14 cellular contexts compared by ENCODE assay signal in genomic region chr11:71955898-71956456, GRCh38. TPM values are rescaled to one million over a fixed set of nuclear protein-coding genes. Genes with fewer than 3 reads are reported as not detected.
DNase-seq lines count a peak whose midpoint lies in the region; ATAC-seq and TF ChIP-seq lines count a peak whose summit lies in the region.
"Had no signal": no experiment of that assay in that cellular context is flagged by ENCODE, and none has a peak within 500 bp of the region (broad histone marks: within the 10 kb centered on the region; RNA-seq: fewer than 3 reads in every experiment).

No MANE protein-coding gene starts in this region.

- H3K9me3 Mint-ChIP-seq in activated CD4-positive, alpha-beta memory T cell treated with anti-CD3 and anti-CD28 coated beads for 36 hours = no peaks in the 10 kb centered on the region
- no peaks in the 10 kb centered on the region for H3K9me3 Mint-ChIP-seq in activated CD4-positive, alpha-beta memory T cell treated with anti-CD3 and anti-CD28 coated beads, Interleukin-2, amount 10 ng/mL, durations not matched to agents 7 days and 5 days
- no peaks in the 10 kb centered on the region for H3K9me3 Mint-ChIP-seq in CD4-positive, alpha-beta T cell
- no peaks in the 10 kb centered on the region for H3K9me3 Mint-ChIP-seq in activated T-helper 17 cell treated with anti-CD3 and anti-CD28 coated beads, Interleukin-2, amount 50 U/mL, for 72 hours
- H3K9me3 Mint-ChIP-seq: H9 had no signal

- CTCF ChIA-PET in activated CD4-positive, alpha-beta memory T cell treated with anti-CD3 and anti-CD28 coated beads for 36 hours (lab: Charles Lee) = interaction anchor here (0.7 to 1.7 kb wide), 4 partner anchors 21 to 188 kb away, joined by 3 to 6 read pairs (median 4); no protein-coding TSS in a partner anchor
- CTCF ChIA-PET in activated CD4-positive, alpha-beta memory T cell treated with anti-CD3 and anti-CD28 coated beads, Interleukin-2, amount 10 ng/mL, durations not matched to agents 7 days and 5 days (lab: Charles Lee) = interaction anchor here (1.4 kb wide), 1 partner anchor 69 kb away, joined by 4 read pairs; no protein-coding TSS in a partner anchor
- CTCF ChIA-PET in CD4-positive, alpha-beta T cell (lab: Charles Lee) = no interaction called here

- no peak overlapping the region for H2AFZ ChIP-seq in osteoblast (ENCODE audit: low read length)

- no peaks in the 10 kb centered on the region for H3K9me3 ChIP-seq in CD4-positive, alpha-beta T cell (ENCODE audit: control insufficient read depth, low read length)
- no peaks in the 10 kb centered on the region for H3K9me3 ChIP-seq in osteoblast (ENCODE audit: low read depth, low read length)
- H3K9me3 ChIP-seq: BE2C had no signal

- no peak overlapping the region for H3K4me3 ChIP-seq in osteoblast (ENCODE audit: insufficient read depth, low read length)

- H3K27ac ChIP-seq in CD4-positive, alpha-beta T cell (ENCODE audit: low read depth, low read length) = no peak overlapping the region
- H3K27ac ChIP-seq in osteoblast (ENCODE audit: low read depth, low read length) = no peak overlapping the region
- H3K27ac ChIP-seq: C4-2B had no signal

- no peak for DNase-seq in activated CD4-positive, alpha-beta memory T cell treated with anti-CD3 and anti-CD28 coated beads for 36 hours
- DNase-seq in activated CD4-positive, alpha-beta memory T cell treated with anti-CD3 and anti-CD28 coated beads, Interleukin-2, amount 10 ng/mL, durations not matched to agents 7 days and 5 days = no peak
- DNase-seq in CD4-positive, alpha-beta T cell = no peak
- DNase-seq in osteoblast (ENCODE audit: insufficient read length, low spot score, missing footprints) (peak; percentile 58), CD1c-positive myeloid dendritic cell (ENCODE audit: extremely low spot score) (no peak)
- DNase-seq: BE2C, Calu3, DMS 273 treated with DMSO at 0.1 percent for 48 hours, GOT3, H9, IMR-90 had no signal

- no peak for TF ChIP-seq CTCF in CD4-positive, alpha-beta T cell (IDR thresholded peaks at IDR 0.05)
- no peak for TF ChIP-seq CTCF in osteoblast (IDR thresholded peaks at IDR 0.05; ENCODE audit: extremely low read depth, low read depth, low read length)

- ATAC-seq in CD4-positive, alpha-beta T cell (ENCODE audit: poor library complexity) = no peak
- peak; percentile 67 for ATAC-seq in activated T-helper 17 cell treated with anti-CD3 and anti-CD28 coated beads, Interleukin-2, amount 50 U/mL, for 72 hours (replicated peaks)
- ATAC-seq in GM19452 (IDR thresholded peaks at IDR 0.05; ENCODE audit: unreplicated experiment) = no peak

- no peak overlapping the region for H3K4me2 ChIP-seq in osteoblast (ENCODE audit: insufficient read depth, low read length)

- intact Hi-C loops in activated CD4-positive, alpha-beta memory T cell treated with anti-CD3 and anti-CD28 coated beads for 36 hours (cut with micrococcal nuclease) = no loop called here
- intact Hi-C loops in CD4-positive, alpha-beta T cell (cut with DNase I, micrococcal nuclease) = no loop called here

- H3K36me3 Mint-ChIP-seq in activated CD4-positive, alpha-beta memory T cell treated with anti-CD3 and anti-CD28 coated beads for 36 hours = peaks cover 8% of the 10 kb centered on the region
- peaks cover 13% of the 10 kb centered on the region for H3K36me3 Mint-ChIP-seq in activated CD4-positive, alpha-beta memory T cell treated with anti-CD3 and anti-CD28 coated beads, Interleukin-2, amount 10 ng/mL, durations not matched to agents 7 days and 5 days (ENCODE audit: low read depth)
- H3K36me3 Mint-ChIP-seq in CD4-positive, alpha-beta T cell (ENCODE audit: low read depth) = peaks cover 16% of the 10 kb centered on the region
- peaks cover 43% of the 10 kb centered on the region for H3K36me3 Mint-ChIP-seq in activated T-helper 17 cell treated with anti-CD3 and anti-CD28 coated beads, Interleukin-2, amount 50 U/mL, for 72 hours (ENCODE audit: low read depth)

- peaks cover 35% of the 10 kb centered on the region for H3K4me1 Mint-ChIP-seq in activated CD4-positive, alpha-beta memory T cell treated with anti-CD3 and anti-CD28 coated beads for 36 hours (ENCODE audit: low read depth)
- H3K4me1 Mint-ChIP-seq in activated CD4-positive, alpha-beta memory T cell treated with anti-CD3 and anti-CD28 coated beads, Interleukin-2, amount 10 ng/mL, durations not matched to agents 7 days and 5 days = peaks cover 8% of the 10 kb centered on the region
- peaks cover 33% of the 10 kb centered on the region for H3K4me1 Mint-ChIP-seq in CD4-positive, alpha-beta T cell (ENCODE audit: low read depth)
- H3K4me1 Mint-ChIP-seq in activated T-helper 17 cell treated with anti-CD3 and anti-CD28 coated beads, Interleukin-2, amount 50 U/mL, for 72 hours = peaks cover 31% of the 10 kb centered on the region
- H3K4me1 Mint-ChIP-seq: H9 had no signal

- no peak overlapping the region for H3K4me3 Mint-ChIP-seq in activated CD4-positive, alpha-beta memory T cell treated with anti-CD3 and anti-CD28 coated beads for 36 hours
- no peak overlapping the region for H3K4me3 Mint-ChIP-seq in activated CD4-positive, alpha-beta memory T cell treated with anti-CD3 and anti-CD28 coated beads, Interleukin-2, amount 10 ng/mL, durations not matched to agents 7 days and 5 days
- no peak overlapping the region for H3K4me3 Mint-ChIP-seq in CD4-positive, alpha-beta T cell
- H3K4me3 Mint-ChIP-seq in activated T-helper 17 cell treated with anti-CD3 and anti-CD28 coated beads, Interleukin-2, amount 50 U/mL, for 72 hours = no peak overlapping the region
- H3K4me3 Mint-ChIP-seq: H9 had no signal

- H3K36me3 ChIP-seq in osteoblast (ENCODE audit: insufficient read depth, low read length) = peaks cover 9% of the 10 kb centered on the region

- peak overlapping the region; percentile 54 for H3K27ac Mint-ChIP-seq in activated CD4-positive, alpha-beta memory T cell treated with anti-CD3 and anti-CD28 coated beads for 36 hours
- H3K27ac Mint-ChIP-seq in activated CD4-positive, alpha-beta memory T cell treated with anti-CD3 and anti-CD28 coated beads, Interleukin-2, amount 10 ng/mL, durations not matched to agents 7 days and 5 days = no peak overlapping the region
- H3K27ac Mint-ChIP-seq in CD4-positive, alpha-beta T cell = peak overlapping the region; percentile 45
- H3K27ac Mint-ChIP-seq in activated T-helper 17 cell treated with anti-CD3 and anti-CD28 coated beads, Interleukin-2, amount 50 U/mL, for 72 hours = peak overlapping the region; percentile 34
- H3K27ac Mint-ChIP-seq: H9 had no signal

- no peaks in the 10 kb centered on the region for H3K27me3 Mint-ChIP-seq in activated CD4-positive, alpha-beta memory T cell treated with anti-CD3 and anti-CD28 coated beads for 36 hours
- H3K27me3 Mint-ChIP-seq in activated CD4-positive, alpha-beta memory T cell treated with anti-CD3 and anti-CD28 coated beads, Interleukin-2, amount 10 ng/mL, durations not matched to agents 7 days and 5 days = no peaks in the 10 kb centered on the region
- no peaks in the 10 kb centered on the region for H3K27me3 Mint-ChIP-seq in CD4-positive, alpha-beta T cell
- no peaks in the 10 kb centered on the region for H3K27me3 Mint-ChIP-seq in activated T-helper 17 cell treated with anti-CD3 and anti-CD28 coated beads, Interleukin-2, amount 50 U/mL, for 72 hours

- no peaks in the 10 kb centered on the region for H3K4me1 ChIP-seq in osteoblast (ENCODE audit: insufficient read depth, low read length)
- H3K4me1 ChIP-seq: BE2C had no signal

- H3K27me3 ChIP-seq in CD4-positive, alpha-beta T cell (ENCODE audit: control insufficient read depth, insufficient read depth, low read length) = no peaks in the 10 kb centered on the region
- H3K27me3 ChIP-seq in osteoblast (ENCODE audit: insufficient read depth, low read length) = no peaks in the 10 kb centered on the region
- H3K27me3 ChIP-seq: BE2C had no signal

- POLR2A ChIA-PET in activated CD4-positive, alpha-beta memory T cell treated with anti-CD3 and anti-CD28 coated beads for 36 hours (lab: Charles Lee) = interaction anchor here (0.9 to 1.9 kb wide), 3 partner anchors 23 to 28 kb away, joined by 3 to 6 read pairs (median 4); partner anchors contain the start of gene XNDC1N
- POLR2A ChIA-PET in activated CD4-positive, alpha-beta memory T cell treated with anti-CD3 and anti-CD28 coated beads, Interleukin-2, amount 10 ng/mL, durations not matched to agents 7 days and 5 days (lab: Charles Lee) = interaction anchor here (1.0 kb wide), 1 partner anchor 25 kb away, joined by 3 read pairs; no protein-coding TSS in a partner anchor
- POLR2A ChIA-PET in CD4-positive, alpha-beta T cell (lab: Charles Lee) = interaction anchor here (0.7 kb wide), 1 partner anchor 27 kb away, joined by 3 read pairs; the partner anchor contains the start of gene RNF121

- H4K20me1 ChIP-seq in osteoblast (ENCODE audit: insufficient read depth, low read length) = peaks cover 47% of the 10 kb centered on the region

- H3K79me2 ChIP-seq in osteoblast (ENCODE audit: insufficient read depth, low read length) = peaks cover 83% of the 10 kb centered on the region

RNA-seq across cellular contexts. Expression of gene RNF121, which starts 27.1 kb away (rescaled TPM):
- 10 to 100 TPM; 34.9 to 37.1 TPM for total RNA-seq in activated CD4-positive, alpha-beta memory T cell treated with anti-CD3 and anti-CD28 coated beads for 36 hours
- total RNA-seq in activated CD4-positive, alpha-beta memory T cell treated with anti-CD3 and anti-CD28 coated beads, Interleukin-2, amount 10 ng/mL, durations not matched to agents 7 days and 5 days = 10 to 100 TPM; 25.7 to 28.1 TPM
- 10 to 100 TPM; 10.1 to 10.4 TPM for total RNA-seq in CD4-positive, alpha-beta T cell
- total RNA-seq in activated T-helper 17 cell treated with anti-CD3 and anti-CD28 coated beads, Interleukin-2, amount 50 U/mL, for 72 hours = 10 to 100 TPM; 45.8 to 55.5 TPM
- 32.1 and 32.2 TPM in 2 replicates for total RNA-seq in osteoblast

RNA-seq across cellular contexts. Expression of gene XNDC1N, which starts 27.6 kb away (rescaled TPM):
- 10 to 100 TPM; 12.4 to 13.2 TPM for total RNA-seq in activated CD4-positive, alpha-beta memory T cell treated with anti-CD3 and anti-CD28 coated beads for 36 hours
- 10 to 100 TPM; 12.8 to 14.0 TPM for total RNA-seq in activated CD4-positive, alpha-beta memory T cell treated with anti-CD3 and anti-CD28 coated beads, Interleukin-2, amount 10 ng/mL, durations not matched to agents 7 days and 5 days
- 10 to 100 TPM; 14.9 to 15.7 TPM for total RNA-seq in CD4-positive, alpha-beta T cell
- 10 to 100 TPM; 13.9 to 16.6 TPM for total RNA-seq in activated T-helper 17 cell treated with anti-CD3 and anti-CD28 coated beads, Interleukin-2, amount 50 U/mL, for 72 hours
- 8.8 and 9.4 TPM in 2 replicates for total RNA-seq in osteoblast

RNA-seq across cellular contexts. Expression of gene IL18BP, which starts 42.7 kb away (rescaled TPM):
- 1 to 10 TPM; 6.6 to 9.3 TPM for total RNA-seq in activated CD4-positive, alpha-beta memory T cell treated with anti-CD3 and anti-CD28 coated beads for 36 hours
- 10 to 100 TPM; 12.4 to 14.0 TPM for total RNA-seq in activated CD4-positive, alpha-beta memory T cell treated with anti-CD3 and anti-CD28 coated beads, Interleukin-2, amount 10 ng/mL, durations not matched to agents 7 days and 5 days
- total RNA-seq in CD4-positive, alpha-beta T cell = 10 to 100 TPM; 14.7 to 16.8 TPM
- total RNA-seq in activated T-helper 17 cell treated with anti-CD3 and anti-CD28 coated beads, Interleukin-2, amount 50 U/mL, for 72 hours = 10 to 100 TPM; 18.4 to 21.9 TPM
- 4.0 and 4.4 TPM in 2 replicates for total RNA-seq in osteoblast
